ENCODE assay signal across 15 cellular contexts in the genomic region with DNA sequence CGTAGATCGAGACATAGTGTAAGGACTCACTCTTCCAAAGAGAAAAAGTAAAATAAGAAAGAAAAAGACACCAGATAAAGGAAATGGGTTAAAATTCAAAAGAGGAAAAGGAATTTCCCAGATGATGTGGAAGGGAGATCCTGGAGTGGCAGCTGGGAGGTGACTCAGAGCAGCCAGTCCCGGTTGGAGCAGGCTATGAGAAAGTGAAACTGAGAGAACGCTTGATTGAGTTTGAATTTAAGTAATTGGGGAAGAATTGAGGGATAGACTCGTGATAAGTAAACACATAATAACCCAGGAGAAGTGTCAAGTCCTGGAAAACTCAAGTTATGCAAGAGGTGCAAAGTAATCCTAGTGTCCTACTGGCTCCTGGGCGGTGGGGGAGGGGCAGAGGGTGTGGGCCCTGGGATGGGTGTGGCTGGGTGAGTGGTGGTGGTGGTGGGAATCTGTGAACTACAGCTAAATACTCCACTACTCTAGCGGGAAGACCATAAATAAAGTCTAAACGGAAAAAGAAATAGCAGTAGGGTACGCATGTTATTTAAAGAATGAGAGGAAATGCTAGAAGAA. TPM values are rescaled to one million over a fixed set of nuclear protein-coding genes. Genes with fewer than 3 reads are reported as not detected.
DNase-seq lines count a peak whose midpoint lies in the region; ATAC-seq and TF ChIP-seq lines count a peak whose summit lies in the region.
"Had no signal": no experiment of that assay in that cellular context is flagged by ENCODE, and none has a peak within 500 bp of the region (broad histone marks: within the 10 kb centered on the region; RNA-seq: fewer than 3 reads in every experiment).

No MANE protein-coding gene starts in this region.

- no peak overlapping the region for H3K27ac ChIP-seq in osteoblast (ENCODE audit: low read depth, low read length)
- H3K27ac ChIP-seq: neural progenitor cell had no signal

- no peaks in the 10 kb centered on the region for H3K27me3 ChIP-seq in MG63
- H3K27me3 ChIP-seq in osteoblast (ENCODE audit: insufficient read depth, low read length) = peaks cover 10% of the 10 kb centered on the region
- H3K27me3 ChIP-seq: neural progenitor cell had no signal

- peak; percentile 5 for DNase-seq in DMS79 (lab: John Stamatoyannopoulos, UW)
- peak; percentile 60 for DNase-seq in MG63
- DNase-seq in choroid plexus epithelial cell (ENCODE audit: low read depth) = peak; percentile 1
- peak; percentile 84 for DNase-seq in osteoblast (ENCODE audit: insufficient read length, low spot score, missing footprints)
- DNase-seq in activated naive CD4-positive, alpha-beta T cell treated with anti-CD3 and anti-CD28 coated beads, Interleukin-2, amount 50 U/mL, for 16 hours = no peak
- no peak for DNase-seq in cerebellum (ENCODE audit: low spot score)
- DNase-seq in amniotic stem cell (lab: John Stamatoyannopoulos, UW) = no peak
- DNase-seq: COR-L47, left ventricle myocardium superior, NCI-H1092 treated with DMSO at 0.1 percent for 48 hours, SIG-M5 had no signal

- H3K4me1 ChIP-seq in osteoblast (ENCODE audit: insufficient read depth, low read length) = no peaks in the 10 kb centered on the region
- H3K4me1 ChIP-seq: neural progenitor cell had no signal

- H3K4me2 ChIP-seq in osteoblast (ENCODE audit: insufficient read depth, low read length) = peak overlapping the region; percentile 52
- H3K4me2 ChIP-seq: neural progenitor cell had no signal

- no peaks in the 10 kb centered on the region for H3K9me3 ChIP-seq in MG63
- no peaks in the 10 kb centered on the region for H3K9me3 ChIP-seq in osteoblast (ENCODE audit: low read depth, low read length)

- H3K36me3 ChIP-seq in MG63 (no peaks in the 10 kb centered on the region), osteoblast (ENCODE audit: insufficient read depth, low read length) (no peaks in the 10 kb centered on the region)
- H3K36me3 ChIP-seq: neural progenitor cell had no signal

- peak overlapping the region; percentile 43 for H2AFZ ChIP-seq in osteoblast (ENCODE audit: low read length)
- H2AFZ ChIP-seq: neural progenitor cell had no signal

- TF ChIP-seq CTCF in choroid plexus epithelial cell (conservative IDR thresholded peaks at IDR 0.05; ENCODE audit: low read depth, low read length) (no peak), osteoblast (IDR thresholded peaks at IDR 0.05; ENCODE audit: extremely low read depth, low read depth, low read length) (no peak)

- H4K20me1 ChIP-seq in osteoblast (ENCODE audit: insufficient read depth, low read length) = no peaks in the 10 kb centered on the region

- no peak for ATAC-seq in HG03354 (IDR thresholded peaks at IDR 0.05; ENCODE audit: poor library complexity, severe bottlenecking, unreplicated experiment)
- ATAC-seq: left ventricle myocardium superior, WTC11 had no signal

- H3K4me3 ChIP-seq in MG63 = 0 out of 2 replicates have a peak overlapping the region, but pooled peaks have one; percentile 6
- H3K4me3 ChIP-seq in choroid plexus epithelial cell (ENCODE audit: low read depth, low read length) = no peak overlapping the region
- peak overlapping the region; percentile 57 for H3K4me3 ChIP-seq in osteoblast (ENCODE audit: insufficient read depth, low read length)
- H3K4me3 ChIP-seq: neural progenitor cell had no signal

- no peaks in the 10 kb centered on the region for H3K79me2 ChIP-seq in osteoblast (ENCODE audit: insufficient read depth, low read length)

RNA-seq across cellular contexts. Expression of a gene that starts 1.2 kb away (rescaled TPM):
- total RNA-seq in MG63 (2014; rRNA removed; shearing (Covaris generic); ENCODE audit: low replicate concordance) = not detected in 2 replicates
- total RNA-seq in osteoblast (not detected in 2 replicates), cerebellum (not detected)
- total RNA-seq: left ventricle myocardium superior, temporal lobe, WTC11 had no signal

Comparison
In these comparisons a context has a peak if more than half of its experiments do, and no peak if none do; other contexts are left out.
1. DNase-seq: peak in DMS79 (single experiment), MG63 (single experiment), choroid plexus epithelial cell (single experiment) and osteoblast (single experiment); none in activated naive CD4-positive, alpha-beta T cell treated with anti-CD3 and anti-CD28 coated beads, Interleukin-2, amount 50 U/mL, for 16 hours (single experiment), cerebellum (single experiment) and amniotic stem cell (single experiment).